ENCODE assay signal across 39 cellular contexts in the genomic region with DNA sequence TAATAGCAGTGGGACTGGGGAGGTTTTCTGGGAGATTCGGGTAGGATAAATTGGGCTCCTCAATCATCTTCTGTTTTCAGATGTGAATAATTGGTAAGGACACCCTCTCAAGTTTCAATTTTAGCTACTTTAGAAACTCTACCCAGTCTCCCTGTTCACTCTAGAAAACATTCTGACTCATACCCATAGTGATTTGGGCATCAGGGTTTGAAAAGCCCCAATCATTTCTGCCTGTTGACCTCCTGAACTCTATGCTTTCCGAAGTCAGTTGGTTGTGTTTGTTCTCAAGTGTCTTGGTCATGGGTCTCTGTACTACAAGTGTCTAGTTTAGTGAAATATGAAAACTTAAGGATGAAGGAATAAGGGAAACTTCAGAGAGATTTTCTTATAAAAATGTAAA.
DNase-seq lines count a peak whose midpoint lies in the region; ATAC-seq, FAIRE-seq and TF ChIP-seq lines count a peak whose summit lies in the region.
"Had no signal": no experiment of that assay in that cellular context is flagged by ENCODE, and none has a peak within 500 bp of the region (broad histone marks: within the 10 kb centered on the region; RNA-seq: fewer than 3 reads in every experiment).

No MANE protein-coding gene starts in this region.

- H3K4me1 ChIP-seq in SK-N-SH (ENCODE audit: control insufficient read depth in 1 of 2, insufficient read depth in 2 of 2, low read depth in 1 of 2, low read length in 1 of 2): no peaks in the 10 kb centered on the region; a peak in 1 of 4 replicates
- peaks cover 3% of the 10 kb centered on the region for H3K4me1 ChIP-seq in mesodermal cell (ENCODE audit: control insufficient read depth, insufficient read depth, low read length, poor library complexity, severe bottlenecking)
- no peaks in the 10 kb centered on the region for H3K4me1 ChIP-seq in HepG2 (ENCODE audit: insufficient read depth, low read length)
- H3K4me1 ChIP-seq in BE2C: no peaks in the 10 kb centered on the region
- H3K4me1 ChIP-seq: body of pancreas, foreskin keratinocyte, HAP-1, left lung, spleen, thyroid gland, vagina had no signal

- H2AFZ ChIP-seq in SK-N-SH (ENCODE audit: low read depth) (no peak overlapping the region), HepG2 (ENCODE audit: low read length) (no peak overlapping the region)

- in situ Hi-C loops in HepG2 (cut with HindIII; ENCODE audit: extremely low pct_ligation_motif_present, low pct_unique_long_range_greater_than_20kb): no loop called here

- CTCF ChIA-PET in SK-N-SH (lab: Yijun Ruan, JAX) (no interaction called here), HepG2 (lab: Yijun Ruan, JAX; ENCODE audit: low intra/inter-chr PET ratio, low total read pairs) (no interaction called here)

- no peaks in the 10 kb centered on the region for H4K20me1 ChIP-seq in SK-N-SH (ENCODE audit: insufficient read depth)
- H4K20me1 ChIP-seq in HepG2 (ENCODE audit: insufficient read depth, low read length): no peaks in the 10 kb centered on the region

- no peak for TF ChIP-seq POLR2A in HepG2 (IDR thresholded peaks at IDR 0.05; ENCODE audit: insufficient read depth in 1 of 2, low read depth in 2 of 2, low read length in 2 of 2)

- H3K4me1 Mint-ChIP-seq in nephron progenitor cell: peaks cover 19% of the 10 kb centered on the region
- H3K4me1 Mint-ChIP-seq: activated CD8-positive, alpha-beta memory T cell treated with anti-CD3 and anti-CD28 coated beads, Interleukin-2, amount 10 ng/mL, durations not matched to agents 7 days and 5 days; CD8-positive, alpha-beta memory T cell; endodermal cell; naive B cell; stimulated activated naive CD8-positive, alpha-beta T cell treated with anti-CD3 and anti-CD28 coated beads, Interleukin-15, amount 100 ng/mL, for 72 hours; T-helper 17 cell had no signal

- POLR2A ChIA-PET in SK-N-SH (lab: Yijun Ruan, JAX): no interaction called here
- POLR2A ChIA-PET in HepG2 (lab: Yijun Ruan, JAX): no interaction called here

- H3K27me3 ChIP-seq in SK-N-SH (ENCODE audit: insufficient read depth) (no peaks in the 10 kb centered on the region), HepG2 (ENCODE audit: control insufficient read depth in 1 of 2, insufficient read depth in 2 of 2, low read length in 2 of 2) (no peaks in the 10 kb centered on the region), BE2C (no peaks in the 10 kb centered on the region)
- H3K27me3 ChIP-seq: body of pancreas, foreskin keratinocyte, left lung, spleen, thyroid gland, vagina had no signal

- intact Hi-C loops in HepG2 (cut with micrococcal nuclease; ENCODE audit: unreplicated experiment): no loop called here

- H3K9ac ChIP-seq in SK-N-SH: no peak overlapping the region
- no peak overlapping the region for H3K9ac ChIP-seq in HepG2 (ENCODE audit: insufficient read depth, low read depth, low read length)

- no peak overlapping the region for H3K27ac Mint-ChIP-seq in nephron progenitor cell
- H3K27ac Mint-ChIP-seq: activated CD8-positive, alpha-beta memory T cell treated with anti-CD3 and anti-CD28 coated beads, Interleukin-2, amount 10 ng/mL, durations not matched to agents 7 days and 5 days; CD8-positive, alpha-beta memory T cell; endodermal cell; naive B cell; stimulated activated naive CD8-positive, alpha-beta T cell treated with anti-CD3 and anti-CD28 coated beads, Interleukin-15, amount 100 ng/mL, for 72 hours; T-helper 17 cell had no signal

- no peaks in the 10 kb centered on the region for H3K79me2 ChIP-seq in SK-N-SH (ENCODE audit: insufficient read depth)
- H3K79me2 ChIP-seq in HepG2 (ENCODE audit: insufficient read depth, low read length): no peaks in the 10 kb centered on the region

- H3K9me3 Mint-ChIP-seq in nephron progenitor cell: no peaks in the 10 kb centered on the region
- H3K9me3 Mint-ChIP-seq: endodermal cell had no signal

- H3K4me3 ChIP-seq in SK-N-SH (ENCODE audit: low read depth in 2 of 2, low read length in 1 of 2) (no peak overlapping the region), mesodermal cell (ENCODE audit: extremely low read depth, insufficient read depth, low read length, poor library complexity, severe bottlenecking) (no peak overlapping the region), HepG2 (replicated peaks in 1 of 3; ENCODE audit: insufficient read depth in 1 of 3, low read depth in 2 of 3, low read length in 3 of 3) (no peak overlapping the region), BE2C (ENCODE audit: low read depth, low read length) (no peak overlapping the region)
- H3K4me3 ChIP-seq: body of pancreas, HAP-1, left lung, SK-N-MC, spleen, thyroid gland, vagina had no signal

- H3K36me3 Mint-ChIP-seq in nephron progenitor cell (ENCODE audit: low read depth): no peaks in the 10 kb centered on the region
- H3K36me3 Mint-ChIP-seq: activated CD8-positive, alpha-beta memory T cell treated with anti-CD3 and anti-CD28 coated beads, Interleukin-2, amount 10 ng/mL, durations not matched to agents 7 days and 5 days; CD8-positive, alpha-beta memory T cell; naive B cell had no signal

- ATAC-seq in GM18870 (IDR thresholded peaks at IDR 0.05; ENCODE audit: unreplicated experiment): peak; percentile 83
- ATAC-seq in HG03575 (IDR thresholded peaks at IDR 0.05; ENCODE audit: extremely low read depth, insufficient number of reproducible peaks, low FRiP score, unreplicated experiment): peak; percentile 60
- ATAC-seq in HepG2: no peak
- ATAC-seq: activated CD4-positive, CD25-positive, alpha-beta regulatory T cell treated with anti-CD3 and anti-CD28 coated beads, Interleukin-2, amount 50 U/mL, for 24 hours; activated CD8-positive, alpha-beta memory T cell treated with anti-CD3 and anti-CD28 coated beads, Interleukin-2, amount 10 ng/mL, durations not matched to agents 7 days and 5 days; activated T-cell treated with anti-CD3 and anti-CD28 coated beads, Interleukin-2, amount 50 U/mL, for 4 hours; body of pancreas; foreskin keratinocyte; left lung; right cardiac atrium; stimulated activated naive CD8-positive, alpha-beta T cell treated with anti-CD3 and anti-CD28 coated beads, Interleukin-15, amount 100 ng/mL, for 72 hours; T-helper 17 cell had no signal

- H3K4me3 Mint-ChIP-seq in nephron progenitor cell: no peak overlapping the region
- H3K4me3 Mint-ChIP-seq: activated CD8-positive, alpha-beta memory T cell treated with anti-CD3 and anti-CD28 coated beads, Interleukin-2, amount 10 ng/mL, durations not matched to agents 7 days and 5 days; activated T-cell treated with anti-CD3 and anti-CD28 coated beads, Interleukin-2, amount 50 U/mL, for 4 hours; CD8-positive, alpha-beta memory T cell; endodermal cell; naive B cell; stimulated activated naive CD8-positive, alpha-beta T cell treated with anti-CD3 and anti-CD28 coated beads, Interleukin-15, amount 100 ng/mL, for 72 hours; T-helper 17 cell had no signal

- no peak for TF ChIP-seq RAD21 in SK-N-SH (IDR thresholded peaks at IDR 0.05; ENCODE audit: low read length)
- no peak for TF ChIP-seq RAD21 in HepG2 (CRISPR knock-in tag; IDR thresholded peaks at IDR 0.05)

- no peaks in the 10 kb centered on the region for H3K9me3 ChIP-seq in SK-N-SH
- H3K9me3 ChIP-seq in mesodermal cell (ENCODE audit: control insufficient read depth, low read length): no peaks in the 10 kb centered on the region
- H3K9me3 ChIP-seq in HepG2 (ENCODE audit: low read length): no peaks in the 10 kb centered on the region
- H3K9me3 ChIP-seq in BE2C: no peaks in the 10 kb centered on the region
- H3K9me3 ChIP-seq: body of pancreas, HAP-1, left lung, thyroid gland, vagina had no signal

- H3F3A ChIP-seq in SK-N-SH (replicated peaks; ENCODE audit: insufficient read depth): no peaks in the 10 kb centered on the region

- DNase-seq in SK-N-SH: no peak
- no peak for DNase-seq in nephron progenitor cell
- DNase-seq in HepG2 (ENCODE audit: low spot score): no peak
- DNase-seq in BE2C: no peak
- no peak for DNase-seq in NCI-H2171 treated with DMSO at 0.1 percent for 48 hours (lab: John Stamatoyannopoulos, UW)
- DNase-seq: ACHN; activated CD4-positive, alpha-beta T cell treated with anti-CD3 and anti-CD28 coated beads, Interleukin-2, amount 50 U/mL, for 4 hours; activated CD8-positive, alpha-beta memory T cell treated with anti-CD3 and anti-CD28 coated beads, Interleukin-2, amount 10 ng/mL, durations not matched to agents 7 days and 5 days; activated gamma-delta T cell treated with Interleukin-2 at 50 U/mL for 16 hours; activated T-cell treated with anti-CD3 and anti-CD28 coated beads, Interleukin-2, amount 50 U/mL, for 4 hours; body of pancreas; CD8-positive, alpha-beta memory T cell; dermis blood vessel endothelial cell; DMS 273 treated with DMSO at 0.1 percent for 48 hours; endodermal cell; foreskin keratinocyte; head of caudate nucleus; islet precursor cell; Kasumi-1; left lung; midbrain; naive B cell; NCI-H1436 treated with DMSO at 0.1 percent for 48 hours; NCI-H446 treated with DMSO at 0.1 percent for 48 hours; NCI-H82; right cardiac atrium; spleen; stimulated activated CD4-positive, alpha-beta T cell treated with anti-CD3 and anti-CD28 coated beads, Interleukin-2, amount 100 ng/mL, for 24 hours; stimulated activated CD8-positive, alpha-beta memory T cell treated with anti-CD3 and anti-CD28 coated beads, Interleukin-4, amount 100 ng/mL, for 48 hours; stimulated activated naive CD8-positive, alpha-beta T cell treated with anti-CD3 and anti-CD28 coated beads, Interleukin-15, amount 100 ng/mL, for 72 hours; T-helper 17 cell; thyroid gland had no signal

- H3K9me2 ChIP-seq in SK-N-SH: no peaks in the 10 kb centered on the region

- H3K36me3 ChIP-seq in SK-N-SH (replicated peaks in 1 of 2; ENCODE audit: control insufficient read depth in 1 of 2, insufficient read depth in 2 of 2, low read length in 1 of 2): no peaks in the 10 kb centered on the region
- H3K36me3 ChIP-seq in mesodermal cell (ENCODE audit: control insufficient read depth, insufficient read depth, low read length): no peaks in the 10 kb centered on the region
- H3K36me3 ChIP-seq in HepG2 (replicated peaks in 1 of 2; ENCODE audit: control insufficient read depth in 1 of 2, insufficient read depth in 2 of 2, low read length in 2 of 2): no peaks in the 10 kb centered on the region
- H3K36me3 ChIP-seq in BE2C: no peaks in the 10 kb centered on the region
- H3K36me3 ChIP-seq: HAP-1, left lung, spleen, thyroid gland, vagina had no signal

- no TSS peak for BruUV-seq in HepG2 (replicated peaks; lab: Mats Ljungman, UMichigan)

- FAIRE-seq in HepG2 (lab: Jason Lieb, UNC): no peak

- no peaks in the 10 kb centered on the region for H3K27me3 Mint-ChIP-seq in nephron progenitor cell (ENCODE audit: low read depth, poor library complexity)
- H3K27me3 Mint-ChIP-seq: activated CD8-positive, alpha-beta memory T cell treated with anti-CD3 and anti-CD28 coated beads, Interleukin-2, amount 10 ng/mL, durations not matched to agents 7 days and 5 days; CD8-positive, alpha-beta memory T cell; naive B cell; stimulated activated naive CD8-positive, alpha-beta T cell treated with anti-CD3 and anti-CD28 coated beads, Interleukin-15, amount 100 ng/mL, for 72 hours; T-helper 17 cell had no signal

- TF ChIP-seq CTCF in SK-N-SH (IDR thresholded peaks at IDR 0.05) (no peak), nephron progenitor cell (IDR thresholded peaks at IDR 0.05) (no peak), HepG2 (CRISPR knock-in tag; IDR thresholded peaks at IDR 0.05) (no peak), BE2C (IDR thresholded peaks at IDR 0.05; ENCODE audit: low read depth, low read length) (no peak)

- 63% methylated on average over 2 of the region's 2 CpGs for WGBS in SK-N-SH (ENCODE audit: low lambda C conversion rate)
- 90% methylated on average over 2 of the region's 2 CpGs; no CpG with 5 or more reads in 1 of the 2 experiments for WGBS in mesodermal cell (ENCODE audit: insufficient coverage in 2 of 2), 2 experiments
- WGBS in HepG2 (ENCODE audit: low lambda C conversion rate): 6% methylated on average over 2 of the region's 2 CpGs

- TF ChIP-seq EP300 in SK-N-SH (IDR thresholded peaks at IDR 0.05; ENCODE audit: borderline replicate concordance in 1 of 2, low read depth in 1 of 2, low read length in 1 of 2) (no peak), HepG2 (IDR thresholded peaks at IDR 0.05; ENCODE audit: low read depth in 2 of 2, low read length in 2 of 2) (no peak), HepG2 (CRISPR knock-in tag; IDR thresholded peaks at IDR 0.05; ENCODE audit: borderline replicate concordance) (no peak)

- H3K4me2 ChIP-seq in SK-N-SH (no peak overlapping the region), HepG2 (ENCODE audit: low read depth, low read length) (no peak overlapping the region)

- H3K27ac ChIP-seq in SK-N-SH (ENCODE audit: low read depth in 2 of 2, low read length in 1 of 2): no peak overlapping the region
- peak overlapping the region; percentile 7 for H3K27ac ChIP-seq in mesodermal cell (ENCODE audit: low read depth, low read length, severe bottlenecking)
- no peak overlapping the region for H3K27ac ChIP-seq in HepG2 (ENCODE audit: extremely low read length, insufficient read depth, low read length)
- H3K27ac ChIP-seq: body of pancreas, foreskin keratinocyte, left lung, SK-N-MC, spleen, thyroid gland, vagina had no signal
